18 cellular contexts compared by ENCODE assay signal in the genomic region with DNA sequence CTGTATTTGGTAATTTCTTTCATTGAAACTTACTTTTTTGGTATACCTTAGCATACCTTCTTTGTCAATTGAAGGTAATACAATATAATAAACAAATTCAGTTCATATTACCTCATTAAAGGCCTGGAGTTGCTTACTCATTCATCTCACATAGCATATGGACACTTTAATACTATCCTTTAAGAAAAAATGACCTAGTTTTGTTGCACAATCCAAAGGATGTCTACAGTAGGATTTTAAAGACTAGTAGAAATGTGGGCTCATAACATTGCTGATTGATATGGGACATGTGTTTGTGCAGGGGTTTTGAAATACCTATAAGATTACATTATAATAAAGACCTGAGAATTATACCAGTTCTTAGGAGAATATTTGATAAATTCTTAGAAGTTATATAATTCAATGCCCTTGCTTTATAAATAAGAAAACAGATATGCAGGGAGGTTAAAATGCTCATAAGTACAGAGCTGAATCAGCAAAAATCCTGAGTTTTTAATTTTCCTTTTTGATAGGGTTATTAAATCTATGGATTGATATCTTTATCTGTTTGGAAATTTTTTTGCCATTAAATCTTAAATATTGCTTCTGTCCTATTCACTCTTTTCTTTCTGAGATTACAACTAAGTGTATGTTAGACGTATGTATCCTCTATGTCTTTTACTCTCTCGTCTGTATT.
A peak's percentile ranks its signal among the peaks of the same experiment; 100 is the strongest.
DNase-seq lines count a peak whose midpoint lies in the region; ATAC-seq, FAIRE-seq and TF ChIP-seq lines count a peak whose summit lies in the region.
"Had no signal": no experiment of that assay in that cellular context is flagged by ENCODE, and none has a peak within 500 bp of the region (broad histone marks: within the 10 kb centered on the region; RNA-seq: fewer than 3 reads in every experiment).

No MANE protein-coding gene starts in this region.

- H3K9me3 ChIP-seq in A549 (no peaks in the 10 kb centered on the region), IMR-90 (ENCODE audit: control insufficient read depth, insufficient read depth, low read length) (no peaks in the 10 kb centered on the region)

- H3K4me3 ChIP-seq in A549 (no peak overlapping the region), IMR-90 (ENCODE audit: insufficient read depth, low read depth, low read length) (no peak overlapping the region), choroid plexus epithelial cell (ENCODE audit: low read depth, low read length) (no peak overlapping the region)

- no peak for TF ChIP-seq CTCF in A549 (IDR thresholded peaks at IDR 0.05)
- no peak for TF ChIP-seq CTCF in IMR-90 (conservative IDR thresholded peaks at IDR 0.05; ENCODE audit: low read depth, low read length)
- TF ChIP-seq CTCF in choroid plexus epithelial cell (conservative IDR thresholded peaks at IDR 0.05; ENCODE audit: low read depth, low read length) = no peak

- ATAC-seq in A549 (no peak), IMR-90 (ENCODE audit: low read depth) (no peak), GM19035 (IDR thresholded peaks at IDR 0.05; ENCODE audit: unreplicated experiment) (no peak), HG03432 (IDR thresholded peaks at IDR 0.05; ENCODE audit: unreplicated experiment) (no peak), GM19452 (IDR thresholded peaks at IDR 0.05; ENCODE audit: unreplicated experiment) (no peak)

- H3K27me3 ChIP-seq in IMR-90 (ENCODE audit: control insufficient read depth, insufficient read depth, low read length) = no peaks in the 10 kb centered on the region

- H3K18ac ChIP-seq in IMR-90 (ENCODE audit: low read depth, low read length) = no peak overlapping the region

- no peaks in the 10 kb centered on the region for H3K9me1 ChIP-seq in IMR-90 (ENCODE audit: insufficient read depth, low read length)

- H3K14ac ChIP-seq in IMR-90 (replicated peaks; ENCODE audit: low read depth, low read length) = no peak overlapping the region

- H3K4me2 ChIP-seq in A549 (no peak overlapping the region), IMR-90 (ENCODE audit: low read depth, low read length) (no peak overlapping the region)

- H2AK5ac ChIP-seq in IMR-90 (ENCODE audit: low read depth, low read length) = no peak overlapping the region

- no peak for FAIRE-seq in A549 (lab: Jason Lieb, UNC)
- FAIRE-seq: D721Med, G401.6, GM12891, H54 had no signal

- H3K27ac ChIP-seq in A549 (no peak overlapping the region), IMR-90 (ENCODE audit: insufficient read depth, low read length) (no peak overlapping the region)

- POLR2A ChIA-PET in A549 (lab: Yijun Ruan, JAX) (no interaction called here), IMR-90 (lab: Charles Lee; ENCODE audit: unreplicated experiment) (no interaction called here)

- no peak overlapping the region for H2BK20ac ChIP-seq in IMR-90 (ENCODE audit: low read depth, low read length)

- no peak overlapping the region for H2BK5ac ChIP-seq in IMR-90 (ENCODE audit: low read depth, low read length, poor library complexity, severe bottlenecking)

- in situ Hi-C loops in IMR-90 (cut with MboI; ENCODE audit: low sequenced_read_pairs) = no loop called here

- H2BK15ac ChIP-seq in IMR-90 (ENCODE audit: low read depth, low read length) = no peak overlapping the region

- BruUV-seq in IMR-90 (replicated peaks; lab: Mats Ljungman, UMichigan) = no TSS peak

- no peak overlapping the region for H3K23ac ChIP-seq in IMR-90 (ENCODE audit: low read depth, low read length)

- H2BK120ac ChIP-seq in IMR-90 (ENCODE audit: low read depth, low read length) = no peak overlapping the region

- H4K20me1 ChIP-seq in IMR-90 (ENCODE audit: insufficient read depth, low read length) = no peaks in the 10 kb centered on the region

- intact Hi-C loops in IMR-90 (cut with micrococcal nuclease) = no loop called here

- no peak overlapping the region for H4K8ac ChIP-seq in IMR-90 (ENCODE audit: low read depth in 2 of 2, low read length in 2 of 2)

- no peak overlapping the region for H4K5ac ChIP-seq in IMR-90 (ENCODE audit: low read depth, low read length)

- DNase-seq in A549 (ENCODE audit: low read depth in 1 of 2, low spot score in 1 of 2) (no peak), IMR-90 (no peak), choroid plexus epithelial cell (ENCODE audit: low read depth) (peak; percentile 47), iris pigment epithelial cell (ENCODE audit: low read depth) (peak; percentile 77), NCI-H1092 treated with DMSO at 0.1 percent for 48 hours (lab: John Stamatoyannopoulos, UW) (no peak)
- DNase-seq: C1 segment of cervical spinal cord; CD4-positive, alpha-beta memory T cell; COR-L47; DMS153; DMS79 treated with DMSO at 0.1 percent for 48 hours; EL had no signal

- no peak overlapping the region for H2AK9ac ChIP-seq in IMR-90 (replicated peaks; ENCODE audit: low read depth, low read length, poor library complexity)

- TF ChIP-seq POLR2A in A549 (IDR thresholded peaks at IDR 0.05; ENCODE audit: low read length) = no peak
- TF ChIP-seq POLR2A in IMR-90 (IDR thresholded peaks at IDR 0.05; ENCODE audit: low read depth, low read length) = no peak

- no peaks in the 10 kb centered on the region for H3K79me1 ChIP-seq in IMR-90 (ENCODE audit: low read depth in 1 of 2, low read length in 2 of 2)

- H3K4me1 ChIP-seq in A549 (no peaks in the 10 kb centered on the region), IMR-90 (ENCODE audit: control insufficient read depth, insufficient read depth, low read length) (no peaks in the 10 kb centered on the region)

- H3K4ac ChIP-seq in IMR-90 (ENCODE audit: low read depth, low read length) = no peak overlapping the region

- 94% methylated on average over 2 of the region's 2 CpGs for WGBS in A549 (ENCODE audit: missing lambda C conversion rate)
- no CpG with 5 or more reads among the region's 2 CpGs for WGBS in IMR-90 (ENCODE audit: extremely low coverage in 2 of 2, insufficient read length in 1 of 2), 2 experiments

- TF ChIP-seq RAD21 in A549 (conservative IDR thresholded peaks at IDR 0.05 in 1 of 2, IDR thresholded peaks at IDR 0.05 in 1 of 2) (no peak), IMR-90 (IDR thresholded peaks at IDR 0.05; ENCODE audit: low read length) (no peak)

- H2AFZ ChIP-seq in IMR-90 (replicated peaks; ENCODE audit: low read length, poor library complexity) = no peak overlapping the region

- dilution Hi-C loops in IMR-90 (cut with HindIII; ENCODE audit: low sequenced_read_pairs, unreplicated experiment) = no loop called here

- H4K91ac ChIP-seq in IMR-90 (ENCODE audit: insufficient read depth, low read depth, low read length) = no peak overlapping the region

- no peak for TF ChIP-seq EP300 in A549 (IDR thresholded peaks at IDR 0.05)

- no peaks in the 10 kb centered on the region for H3K36me3 ChIP-seq in IMR-90 (ENCODE audit: control insufficient read depth, insufficient read depth, low read length)

- CTCF ChIA-PET in A549 (lab: Yijun Ruan, JAX) (no interaction called here), IMR-90 (lab: Yijun Ruan, JAX) (no interaction called here)

- no peak overlapping the region for H3K9ac ChIP-seq in IMR-90 (ENCODE audit: low read depth, low read length)

- H3K56ac ChIP-seq in IMR-90 (ENCODE audit: extremely low read depth, insufficient read depth, low read length) = no peak overlapping the region

TF ChIP-seq in A549, 52 proteins besides CTCF, POLR2A, EP300 and RAD21:
- no peak for TF ChIP-seq HOXB13 (CRISPR knock-in tag; IDR thresholded peaks at IDR 0.05; ENCODE audit: low read depth)
- TF ChIP-seq MAFK (IDR thresholded peaks at IDR 0.05; ENCODE audit: partially characterized antibody) = peak; percentile 84

TF ChIP-seq in IMR-90, 13 proteins besides CTCF, POLR2A, EP300 and RAD21:
- TF ChIP-seq CHD1 (IDR thresholded peaks at IDR 0.05; ENCODE audit: low read depth, low read length) (no peak), FOS (IDR thresholded peaks at IDR 0.05; ENCODE audit: low read depth, low read length) (no peak), MAZ (IDR thresholded peaks at IDR 0.05; ENCODE audit: borderline replicate concordance, low read depth, low read length) (no peak), CEBPB (IDR thresholded peaks at IDR 0.05; ENCODE audit: low read depth, low read length) (peak; percentile 59; the same call in 1 of the 2 replicates), RCOR1 (IDR thresholded peaks at IDR 0.05; ENCODE audit: insufficient replicate concordance, low read length) (no peak), MAFK (IDR thresholded peaks at IDR 0.05; ENCODE audit: low read depth, low read length) (peak; percentile 73), MXI1 (IDR thresholded peaks at IDR 0.05; ENCODE audit: borderline replicate concordance, low read depth, low read length) (no peak), RFX5 (IDR thresholded peaks at IDR 0.05; ENCODE audit: low read depth, low read length) (no peak), SMC3 (IDR thresholded peaks at IDR 0.05; ENCODE audit: low read depth, low read length) (no peak), NFE2L2 (IDR thresholded peaks at IDR 0.05; ENCODE audit: low read depth, low read length) (no peak)
- TF ChIP-seq, protein P1, sequence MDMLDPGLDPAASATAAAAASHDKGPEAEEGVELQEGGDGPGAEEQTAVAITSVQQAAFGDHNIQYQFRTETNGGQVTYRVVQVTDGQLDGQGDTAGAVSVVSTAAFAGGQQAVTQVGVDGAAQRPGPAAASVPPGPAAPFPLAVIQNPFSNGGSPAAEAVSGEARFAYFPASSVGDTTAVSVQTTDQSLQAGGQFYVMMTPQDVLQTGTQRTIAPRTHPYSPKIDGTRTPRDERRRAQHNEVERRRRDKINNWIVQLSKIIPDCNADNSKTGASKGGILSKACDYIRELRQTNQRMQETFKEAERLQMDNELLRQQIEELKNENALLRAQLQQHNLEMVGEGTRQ (IDR thresholded peaks at IDR 0.05; ENCODE audit: low read depth, low read length) = no peak
- TF ChIP-seq, protein P2, sequence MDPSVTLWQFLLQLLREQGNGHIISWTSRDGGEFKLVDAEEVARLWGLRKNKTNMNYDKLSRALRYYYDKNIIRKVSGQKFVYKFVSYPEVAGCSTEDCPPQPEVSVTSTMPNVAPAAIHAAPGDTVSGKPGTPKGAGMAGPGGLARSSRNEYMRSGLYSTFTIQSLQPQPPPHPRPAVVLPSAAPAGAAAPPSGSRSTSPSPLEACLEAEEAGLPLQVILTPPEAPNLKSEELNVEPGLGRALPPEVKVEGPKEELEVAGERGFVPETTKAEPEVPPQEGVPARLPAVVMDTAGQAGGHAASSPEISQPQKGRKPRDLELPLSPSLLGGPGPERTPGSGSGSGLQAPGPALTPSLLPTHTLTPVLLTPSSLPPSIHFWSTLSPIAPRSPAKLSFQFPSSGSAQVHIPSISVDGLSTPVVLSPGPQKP (IDR thresholded peaks at IDR 0.05; ENCODE audit: borderline replicate concordance, low read depth, low read length) = no peak

Comparison
In these comparisons a context has a peak if more than half of its experiments do, and no peak if none do; other contexts are left out.
1. DNase-seq: peak in choroid plexus epithelial cell (single experiment) and iris pigment epithelial cell (single experiment); none in A549 (0 of 2), IMR-90 (single experiment) and NCI-H1092 treated with DMSO at 0.1 percent for 48 hours (single experiment).